Comparison of ENCODE assay signal across 15 cellular contexts in genomic region chr17:39792523-39793221, GRCh38. TPM values are rescaled to one million over a fixed set of nuclear protein-coding genes. Genes with fewer than 3 reads are reported as not detected.
DNase-seq lines count a peak whose midpoint lies in the region; ATAC-seq, FAIRE-seq and TF ChIP-seq lines count a peak whose summit lies in the region.
"Had no signal": no experiment of that assay in that cellular context is flagged by ENCODE, and none has a peak within 500 bp of the region (broad histone marks: within the 10 kb centered on the region; RNA-seq: fewer than 3 reads in every experiment).

No MANE protein-coding gene starts in this region.

- peak overlapping the region; percentile 69 for H3K4me3 Mint-ChIP-seq in CD8-positive, alpha-beta T cell
- H3K4me3 Mint-ChIP-seq in activated CD4-positive, alpha-beta memory T cell treated with anti-CD3 and anti-CD28 coated beads, Interleukin-2, amount 10 ng/mL, durations not matched to agents 7 days and 5 days: peak overlapping the region; percentile 69
- H3K4me3 Mint-ChIP-seq in naive B cell: peak overlapping the region; percentile 5 to 88 (median 72)
- H3K4me3 Mint-ChIP-seq: nephron progenitor cell had no signal

- peak overlapping the region; percentile 89 for H3K27ac Mint-ChIP-seq in CD8-positive, alpha-beta T cell
- H3K27ac Mint-ChIP-seq in activated CD4-positive, alpha-beta memory T cell treated with anti-CD3 and anti-CD28 coated beads, Interleukin-2, amount 10 ng/mL, durations not matched to agents 7 days and 5 days: peak overlapping the region; percentile 88
- peak overlapping the region; percentile 74 to 95 (median 78) for H3K27ac Mint-ChIP-seq in naive B cell
- H3K27ac Mint-ChIP-seq: nephron progenitor cell had no signal

- H3K36me3 ChIP-seq in CD8-positive, alpha-beta T cell (ENCODE audit: insufficient read depth, low read length): peaks cover 19% of the 10 kb centered on the region
- H3K36me3 ChIP-seq: suprapubic skin had no signal

- no peaks in the 10 kb centered on the region for H3K9me3 Mint-ChIP-seq in CD8-positive, alpha-beta T cell
- no peaks in the 10 kb centered on the region for H3K9me3 Mint-ChIP-seq in activated CD4-positive, alpha-beta memory T cell treated with anti-CD3 and anti-CD28 coated beads, Interleukin-2, amount 10 ng/mL, durations not matched to agents 7 days and 5 days
- H3K9me3 Mint-ChIP-seq in naive B cell: no peaks in the 10 kb centered on the region
- H3K9me3 Mint-ChIP-seq: nephron progenitor cell had no signal

- no peak for DNase-seq in CD8-positive, alpha-beta T cell
- DNase-seq in GM12892 (ENCODE audit: insufficient read length): no peak
- no peak for DNase-seq in activated CD4-positive, alpha-beta memory T cell treated with anti-CD3 and anti-CD28 coated beads, Interleukin-2, amount 10 ng/mL, durations not matched to agents 7 days and 5 days
- no peak for DNase-seq in naive B cell
- DNase-seq in T-helper 9 cell: no peak
- no peak for DNase-seq in RWPE1 (ENCODE audit: low spot score)
- DNase-seq in NCI-H510A treated with DMSO at 0.1 percent for 48 hours (lab: John Stamatoyannopoulos, UW): no peak
- DNase-seq: foreskin melanocyte, NCI-H1694, NCI-H526, nephron progenitor cell had no signal

- POLR2A ChIA-PET in CD8-positive, alpha-beta T cell (lab: Charles Lee): interaction anchor here (0.8 to 3.6 kb wide), 8 partner anchors 8 to 38 kb away, joined by 3 to 20 read pairs (median 3); no protein-coding TSS in a partner anchor
- POLR2A ChIA-PET in activated CD4-positive, alpha-beta memory T cell treated with anti-CD3 and anti-CD28 coated beads, Interleukin-2, amount 10 ng/mL, durations not matched to agents 7 days and 5 days (lab: Charles Lee): interaction anchor here (0.8 to 7.9 kb wide), 18 partner anchors 9 to 188 kb away, joined by 3 to 141 read pairs (median 10); partner anchors contain the start of genes IKZF3, LRRC3C, ORMDL3 and PGAP3
- POLR2A ChIA-PET in RWPE1 (lab: Yijun Ruan, JAX; ENCODE audit: low non-redundant PET): interaction anchor here (0.5 kb wide), 1 partner anchor 93 kb away, joined by 3 read pairs; the partner anchor contains the start of gene ERBB2

- no peaks in the 10 kb centered on the region for H3K27me3 ChIP-seq in CD8-positive, alpha-beta T cell (ENCODE audit: insufficient read depth, low read length)

- peak; percentile 6 for ATAC-seq in CD8-positive, alpha-beta T cell
- no peak for ATAC-seq in naive B cell (ENCODE audit: low read depth in 2 of 2)

- no peak for TF ChIP-seq CTCF in CD8-positive, alpha-beta T cell (IDR thresholded peaks at IDR 0.05)
- no peak for TF ChIP-seq CTCF in RWPE1 (conservative IDR thresholded peaks at IDR 0.05; ENCODE audit: low read depth)

- no peak for TF ChIP-seq POLR2A in GM12892 (IDR thresholded peaks at IDR 0.05; ENCODE audit: low read depth, low read length)

- peak overlapping the region; percentile 22 for H3K27ac ChIP-seq in CD8-positive, alpha-beta T cell (ENCODE audit: low read depth, low read length)
- H3K27ac ChIP-seq in RWPE1: no peak overlapping the region
- H3K27ac ChIP-seq: suprapubic skin had no signal

- H3K4me3 ChIP-seq in CD8-positive, alpha-beta T cell (ENCODE audit: low read depth, low read length): peak overlapping the region; percentile 4
- H3K4me3 ChIP-seq: suprapubic skin had no signal

- no peaks in the 10 kb centered on the region for H3K9me3 ChIP-seq in CD8-positive, alpha-beta T cell (ENCODE audit: low read length)
- H3K9me3 ChIP-seq: suprapubic skin had no signal

- peaks cover 48% of the 10 kb centered on the region for H3K36me3 Mint-ChIP-seq in CD8-positive, alpha-beta T cell
- H3K36me3 Mint-ChIP-seq in activated CD4-positive, alpha-beta memory T cell treated with anti-CD3 and anti-CD28 coated beads, Interleukin-2, amount 10 ng/mL, durations not matched to agents 7 days and 5 days (ENCODE audit: low read depth): peaks cover 43% of the 10 kb centered on the region
- peaks cover 23 to 33% of the 10 kb centered on the region in 2 donors for H3K36me3 Mint-ChIP-seq in naive B cell

- H3K4me1 Mint-ChIP-seq in CD8-positive, alpha-beta T cell (ENCODE audit: low read depth): peaks cover 68% of the 10 kb centered on the region
- peaks cover 61% of the 10 kb centered on the region for H3K4me1 Mint-ChIP-seq in activated CD4-positive, alpha-beta memory T cell treated with anti-CD3 and anti-CD28 coated beads, Interleukin-2, amount 10 ng/mL, durations not matched to agents 7 days and 5 days
- H3K4me1 Mint-ChIP-seq in naive B cell: peaks cover 57 to 80% (median 63%) of the 10 kb centered on the region in 3 donors

- CTCF ChIA-PET in CD8-positive, alpha-beta T cell (lab: Charles Lee): interaction anchor here (0.8 to 4.6 kb wide), 10 partner anchors 12 to 188 kb away, joined by 3 to 19 read pairs (median 4); partner anchors contain the start of gene PSMD3
- CTCF ChIA-PET in activated CD4-positive, alpha-beta memory T cell treated with anti-CD3 and anti-CD28 coated beads, Interleukin-2, amount 10 ng/mL, durations not matched to agents 7 days and 5 days (lab: Charles Lee): interaction anchor here (0.9 to 2.8 kb wide), 14 partner anchors 9 to 394 kb away, joined by 3 to 17 read pairs (median 4); partner anchors contain the start of genes MIEN1 and PGAP3
- CTCF ChIA-PET in RWPE1 (lab: Yijun Ruan, JAX): interaction anchor here (0.6 kb wide), 1 partner anchor 33 kb away, joined by 3 read pairs; no protein-coding TSS in a partner anchor

- intact Hi-C loops in CD8-positive, alpha-beta T cell (cut with DNase I, micrococcal nuclease): loop anchor here in 1 of 2 experiments (1.0 to 2.0 kb wide), 4 partner anchors 14 to 38 kb away; no protein-coding TSS in a partner anchor

- peaks cover 57% of the 10 kb centered on the region for H3K4me1 ChIP-seq in CD8-positive, alpha-beta T cell (ENCODE audit: insufficient read depth, low read length)
- H3K4me1 ChIP-seq: suprapubic skin had no signal

- FAIRE-seq in GM12892 (lab: Jason Lieb, UNC): peak; percentile 94
- FAIRE-seq: endothelial cell of umbilical vein had no signal

- H3K27me3 Mint-ChIP-seq in CD8-positive, alpha-beta T cell (ENCODE audit: low read depth): no peaks in the 10 kb centered on the region
- no peaks in the 10 kb centered on the region for H3K27me3 Mint-ChIP-seq in activated CD4-positive, alpha-beta memory T cell treated with anti-CD3 and anti-CD28 coated beads, Interleukin-2, amount 10 ng/mL, durations not matched to agents 7 days and 5 days
- no peaks in the 10 kb centered on the region for H3K27me3 Mint-ChIP-seq in naive B cell

RNA-seq across cellular contexts. Expression of gene GRB7, which starts 54.9 kb away (rescaled TPM):
- total RNA-seq in CD8-positive, alpha-beta T cell: not detected
- not detected for polyA plus RNA-seq in GM12892 (2012; ENCODE audit: missing spikeins)
- under 1 TPM; 0.30 to 0.40 TPM for total RNA-seq in activated CD4-positive, alpha-beta memory T cell treated with anti-CD3 and anti-CD28 coated beads, Interleukin-2, amount 10 ng/mL, durations not matched to agents 7 days and 5 days
- polyA plus RNA-seq in naive B cell (ENCODE audit: low read depth in 6 of 6): under 1 TPM in 3 of 6 donors, not detected in 3; 0.23 to 0.65 (median 0.29) TPM
- total RNA-seq: cerebellum, endothelial cell of umbilical vein, RPMI7951 had no signal
